ENCODE assay signal across 8 cellular contexts in genomic region chr13:32538621-32539246, GRCh38. TPM values are rescaled to one million over a fixed set of nuclear protein-coding genes. Genes with fewer than 3 reads are reported as not detected.
DNase-seq lines count a peak whose midpoint lies in the region; ATAC-seq lines count a peak whose summit lies in the region.

TSS of gene N4BP2L2 (minus strand) at chr13:32538795. CDS start at chr13:32537027, 1,768 bp downstream.

- no peaks in the 10 kb centered on the region for H3K9me3 Mint-ChIP-seq in activated CD8-positive, alpha-beta memory T cell treated with anti-CD3 and anti-CD28 coated beads, Interleukin-2, amount 10 ng/mL, durations not matched to agents 7 days and 5 days (ENCODE audit: low read depth)

- peaks cover 4% of the 10 kb centered on the region for H3K27me3 Mint-ChIP-seq in activated CD8-positive, alpha-beta memory T cell treated with anti-CD3 and anti-CD28 coated beads, Interleukin-2, amount 10 ng/mL, durations not matched to agents 7 days and 5 days

- peak within 1 kb of the TSS; percentile 98 for H3K27ac Mint-ChIP-seq in activated CD8-positive, alpha-beta memory T cell treated with anti-CD3 and anti-CD28 coated beads, Interleukin-2, amount 10 ng/mL, durations not matched to agents 7 days and 5 days

- peak within 1 kb of the TSS; percentile 62 for H3K4me2 ChIP-seq in mesenchymal stem cell (ENCODE audit: low read length, poor library complexity, severe bottlenecking)

- H3K27ac ChIP-seq in HUES48 (ENCODE audit: low read depth, low read length), result peak within 1 kb of the TSS; percentile 96
- H3K27ac ChIP-seq in mesenchymal stem cell (ENCODE audit: low read length, poor library complexity, severe bottlenecking), result peak within 1 kb of the TSS; percentile 94

- H3K79me1 ChIP-seq in mesenchymal stem cell (replicated peaks; ENCODE audit: low read length, poor library complexity, severe bottlenecking), result no peaks in the 10 kb centered on the region

- peak within 1 kb of the TSS; percentile 19 to 88 for H3K4ac ChIP-seq in mesenchymal stem cell (ENCODE audit: low read depth in 1 of 2, low read length in 2 of 2)

- peak within 1 kb of the TSS; percentile 13 for H2BK15ac ChIP-seq in mesenchymal stem cell (ENCODE audit: low read depth, poor library complexity, severe bottlenecking)

- no peak within 1 kb of the TSS for H3K23ac ChIP-seq in mesenchymal stem cell (ENCODE audit: low read length in 2 of 2)

- H2AK5ac ChIP-seq in mesenchymal stem cell (ENCODE audit: low read length, severe bottlenecking), result peak within 1 kb of the TSS; percentile 60

- WGBS in mesenchymal stem cell, result 2% methylated on average over 32 of the region's 32 CpGs

- H3K4me1 ChIP-seq in HUES48 (ENCODE audit: control insufficient read depth, insufficient read depth, low read length), result no peaks in the 10 kb centered on the region
- no peaks in the 10 kb centered on the region for H3K4me1 ChIP-seq in NT2/D1 (ENCODE audit: insufficient read depth, insufficient read length)
- H3K4me1 ChIP-seq in endocrine pancreas (ENCODE audit: control insufficient read depth, insufficient read depth, low read length), result peaks cover 26% of the 10 kb centered on the region
- peaks cover 2% of the 10 kb centered on the region for H3K4me1 ChIP-seq in mesenchymal stem cell (ENCODE audit: control insufficient read depth, insufficient read depth, low read depth, low read length)

- CTCF ChIA-PET in activated CD8-positive, alpha-beta memory T cell treated with anti-CD3 and anti-CD28 coated beads, Interleukin-2, amount 10 ng/mL, durations not matched to agents 7 days and 5 days (lab: Charles Lee), result interaction anchor here (0.7 to 1.9 kb wide), 9 partner anchors 8 to 293 kb away, joined by 3 to 6 read pairs (median 4); partner anchors contain the start of genes N4BP2L1 and PDS5B

- H3K14ac ChIP-seq in mesenchymal stem cell (ENCODE audit: low read length in 2 of 2), result peak within 1 kb of the TSS; percentile 23 to 25

- peak within 1 kb of the TSS; percentile 47 for H2AFZ ChIP-seq in mesenchymal stem cell (ENCODE audit: low read depth, low read length)

- H3K4me3 Mint-ChIP-seq in activated CD8-positive, alpha-beta memory T cell treated with anti-CD3 and anti-CD28 coated beads, Interleukin-2, amount 10 ng/mL, durations not matched to agents 7 days and 5 days, result peak within 1 kb of the TSS; percentile 91

- DNase-seq in Caki2 (ENCODE audit: low read depth) (peak; percentile 89), NT2/D1 (ENCODE audit: low read depth, low spot score) (peak; percentile 88), mesenchymal stem cell (peak; percentile 98)
- DNase-seq in activated CD8-positive, alpha-beta memory T cell treated with anti-CD3 and anti-CD28 coated beads, Interleukin-2, amount 10 ng/mL, durations not matched to agents 7 days and 5 days, result peak; percentile 96
- DNase-seq in stimulated activated CD8-positive, alpha-beta memory T cell treated with anti-CD3 and anti-CD28 coated beads, Interleukin-12 subunit alpha, Interleukin-12 subunit beta, amount 100 ng/mL, for 4 hours (ENCODE audit: low read depth), result peak; percentile 82

- H4K8ac ChIP-seq in mesenchymal stem cell (ENCODE audit: low read length), result peak within 1 kb of the TSS; percentile 95

- peak within 1 kb of the TSS in 1 of 2 experiments; percentile 39 for H2BK12ac ChIP-seq in mesenchymal stem cell (ENCODE audit: low read length in 2 of 2)

- H3K27me3 ChIP-seq in HUES48 (ENCODE audit: control insufficient read depth, insufficient read depth, low read length) (no peaks in the 10 kb centered on the region), NT2/D1 (ENCODE audit: insufficient read depth, insufficient read length) (no peaks in the 10 kb centered on the region), endocrine pancreas (ENCODE audit: control insufficient read depth, insufficient read depth, low read length) (no peaks in the 10 kb centered on the region), mesenchymal stem cell (ENCODE audit: control insufficient read depth in 1 of 2, insufficient read depth in 1 of 2, low read length in 2 of 2) (no peaks in the 10 kb centered on the region)

- in situ Hi-C loops in Caki2 (cut with HindIII; ENCODE audit: low pct_unique_long_range_greater_than_20kb, low sequenced_read_pairs), result no loop called here

- peak within 1 kb of the TSS; percentile 45 for H4K91ac ChIP-seq in mesenchymal stem cell (ENCODE audit: low read length)

- no peaks in the 10 kb centered on the region for H3K9me3 ChIP-seq in HUES48 (ENCODE audit: control insufficient read depth, insufficient read depth, low read length)
- H3K9me3 ChIP-seq in NT2/D1 (ENCODE audit: insufficient read depth, low read length), result no peaks in the 10 kb centered on the region
- no peaks in the 10 kb centered on the region for H3K9me3 ChIP-seq in endocrine pancreas (ENCODE audit: control insufficient read depth, low read length)
- no peaks in the 10 kb centered on the region for H3K9me3 ChIP-seq in mesenchymal stem cell (ENCODE audit: control insufficient read depth, low read length)

- peaks cover 34% of the 10 kb centered on the region for H3K36me3 Mint-ChIP-seq in activated CD8-positive, alpha-beta memory T cell treated with anti-CD3 and anti-CD28 coated beads, Interleukin-2, amount 10 ng/mL, durations not matched to agents 7 days and 5 days

- ATAC-seq in GM21390 (IDR thresholded peaks at IDR 0.05; ENCODE audit: unreplicated experiment), result peak; percentile 96
- ATAC-seq in activated CD8-positive, alpha-beta memory T cell treated with anti-CD3 and anti-CD28 coated beads, Interleukin-2, amount 10 ng/mL, durations not matched to agents 7 days and 5 days, result peak; percentile 96

- H3K18ac ChIP-seq in mesenchymal stem cell (ENCODE audit: low read depth in 1 of 2, low read length in 2 of 2), result peak within 1 kb of the TSS; percentile 80 to 96

- peak within 1 kb of the TSS; percentile 83 for H2BK120ac ChIP-seq in mesenchymal stem cell (ENCODE audit: low read depth, low read length)

- H3K9ac ChIP-seq in HUES48 (ENCODE audit: low read depth, low read length) (peak within 1 kb of the TSS; percentile 72), NT2/D1 (ENCODE audit: insufficient read length, low read depth) (peak within 1 kb of the TSS; percentile 95), endocrine pancreas (ENCODE audit: control insufficient read depth, insufficient read depth, low read length) (peak within 1 kb of the TSS; percentile 86), mesenchymal stem cell (ENCODE audit: low read length) (peak within 1 kb of the TSS; percentile 95)

- H2BK5ac ChIP-seq in mesenchymal stem cell (ENCODE audit: low read depth, low read length, poor library complexity, severe bottlenecking), result peak within 1 kb of the TSS; percentile 25

- H3K4me1 Mint-ChIP-seq in activated CD8-positive, alpha-beta memory T cell treated with anti-CD3 and anti-CD28 coated beads, Interleukin-2, amount 10 ng/mL, durations not matched to agents 7 days and 5 days, result peaks cover 42% of the 10 kb centered on the region

- H3K36me3 ChIP-seq in HUES48 (ENCODE audit: control insufficient read depth, insufficient read depth, low read length), result peaks cover 27% of the 10 kb centered on the region
- H3K36me3 ChIP-seq in NT2/D1 (ENCODE audit: insufficient read depth, insufficient read length, low read length), result peaks cover 31% of the 10 kb centered on the region
- no peaks in the 10 kb centered on the region for H3K36me3 ChIP-seq in endocrine pancreas (ENCODE audit: control insufficient read depth, insufficient read depth, low read length)
- peaks cover 0 to 28% of the 10 kb centered on the region in 2 experiments for H3K36me3 ChIP-seq in mesenchymal stem cell (ENCODE audit: control insufficient read depth in 1 of 2, insufficient read depth in 2 of 2, low read depth in 1 of 2, low read length in 2 of 2)

- peak within 1 kb of the TSS; percentile 79 for H3K4me3 ChIP-seq in HUES48 (ENCODE audit: low read depth, low read length)
- H3K4me3 ChIP-seq in NT2/D1 (ENCODE audit: insufficient read length, low read depth), result peak within 1 kb of the TSS; percentile 88
- H3K4me3 ChIP-seq in endocrine pancreas (ENCODE audit: control insufficient read depth, insufficient read depth, low read length), result peak within 1 kb of the TSS; percentile 93
- H3K4me3 ChIP-seq in mesenchymal stem cell (ENCODE audit: insufficient read depth in 1 of 2, low read depth in 1 of 2, low read length in 2 of 2), result peak within 1 kb of the TSS; percentile 77 to 86

RNA-seq across cellular contexts. Expression of gene N4BP2L2, which starts in this region (rescaled TPM):
- total RNA-seq in Caki2 (2014; rRNA removed; shearing (Covaris generic); ENCODE audit: low replicate concordance), result 27.2 and 39.9 TPM in 2 replicates
- 100 to 1,000 TPM in 1 of 2 experiments, 10 to 100 TPM in 1; 87.9 to 112 TPM for total RNA-seq in activated CD8-positive, alpha-beta memory T cell treated with anti-CD3 and anti-CD28 coated beads, Interleukin-2, amount 10 ng/mL, durations not matched to agents 7 days and 5 days
- polyA plus RNA-seq in mesenchymal stem cell (2013, experiment 1 of 2), result 57.8 TPM
- 57.0 TPM for polyA plus RNA-seq in mesenchymal stem cell (2013, experiment 2 of 2)

Comparison
In these comparisons a context has a peak if more than half of its experiments do, and no peak if none do; other contexts are left out.
1. Peak in every context shown above with its lines: DNase-seq, ATAC-seq, H3K4me3 ChIP-seq and H3K27ac ChIP-seq.